10 cellular contexts compared by ENCODE assay signal in genomic region chr4:88672987-88673386, GRCh38. TPM values are rescaled to one million over a fixed set of nuclear protein-coding genes. Genes with fewer than 3 reads are reported as not detected.
DNase-seq lines count a peak whose midpoint lies in the region; ATAC-seq and TF ChIP-seq lines count a peak whose summit lies in the region.
"Had no signal": no experiment of that assay in that cellular context is flagged by ENCODE, and none has a peak within 500 bp of the region (broad histone marks: within the 10 kb centered on the region; RNA-seq: fewer than 3 reads in every experiment).

No MANE protein-coding gene starts in this region.

- intact Hi-C loops in CD4-positive, alpha-beta T cell (cut with DNase I, micrococcal nuclease), result loop anchor here (1.0 to 5.0 kb wide), 2 partner anchors 349 to 351 kb away; no protein-coding TSS in a partner anchor
- intact Hi-C loops in heart right ventricle (cut with DNase I), result no loop called here

- no peaks in the 10 kb centered on the region for H3K4me1 ChIP-seq in heart right ventricle

- 55 to 62% methylated on average over 5 of the region's 5 CpGs for WGBS in heart right ventricle, 2 donors

- H3K27ac ChIP-seq in CD4-positive, alpha-beta T cell (ENCODE audit: low read depth, low read length), result no peak overlapping the region
- no peak overlapping the region for H3K27ac ChIP-seq in heart right ventricle
- H3K27ac ChIP-seq: SJSA1 had no signal

- H3K4me3 ChIP-seq in WI38 (ENCODE audit: low read depth, low read length), result no peak overlapping the region
- H3K4me3 ChIP-seq in heart right ventricle, result no peak overlapping the region
- H3K4me3 ChIP-seq: lung, SJSA1 had no signal

- no peaks in the 10 kb centered on the region for H3K27me3 Mint-ChIP-seq in CD4-positive, alpha-beta T cell

- no peaks in the 10 kb centered on the region for H3K9me3 Mint-ChIP-seq in CD4-positive, alpha-beta T cell

- H3K4me1 Mint-ChIP-seq in CD4-positive, alpha-beta T cell (ENCODE audit: low read depth), result peaks cover 3% of the 10 kb centered on the region

- DNase-seq in CD4-positive, alpha-beta T cell, result peak in 5 of 10 experiments; percentile 1 to 20 (median 10)
- DNase-seq in HT-29 (ENCODE audit: low spot score), result peak; percentile 53
- no peak for DNase-seq in heart right ventricle
- DNase-seq in stimulated activated naive CD8-positive, alpha-beta T cell treated with anti-CD3 and anti-CD28 coated beads, Interleukin-15, Interleukin-2, amounts not matched to agents 100 U/mL and 50 U/mL, for 24 hours, result peak; percentile 14
- DNase-seq in NCI-H128 (lab: John Stamatoyannopoulos, UW; ENCODE audit: unreplicated experiment), result no peak

- peaks cover 0 to 87% (median 38%) of the 10 kb centered on the region in 9 donors for H3K36me3 ChIP-seq in heart right ventricle
- H3K36me3 ChIP-seq: SJSA1 had no signal

- no peak overlapping the region for H3K27ac Mint-ChIP-seq in CD4-positive, alpha-beta T cell

- ATAC-seq in CD4-positive, alpha-beta T cell (ENCODE audit: poor library complexity), result peak; percentile 76
- peak; percentile 58 for ATAC-seq in GM18498 (IDR thresholded peaks at IDR 0.05; ENCODE audit: unreplicated experiment)
- peak in 3 of 8 donors; percentile 31 to 46 (median 43) for ATAC-seq in heart right ventricle
- ATAC-seq in stimulated activated naive CD8-positive, alpha-beta T cell treated with anti-CD3 and anti-CD28 coated beads, Interleukin-15, Interleukin-2, amounts not matched to agents 100 U/mL and 50 U/mL, for 24 hours, result peak; percentile 52
- ATAC-seq in HG03469 (IDR thresholded peaks at IDR 0.05; ENCODE audit: unreplicated experiment), result no peak

- no peak overlapping the region for H3K4me3 Mint-ChIP-seq in CD4-positive, alpha-beta T cell

- TF ChIP-seq CTCF in CD4-positive, alpha-beta T cell (IDR thresholded peaks at IDR 0.05), result peak; percentile 64
- TF ChIP-seq CTCF in WI38 (IDR thresholded peaks at IDR 0.05; ENCODE audit: low read depth, low read length) (peak; percentile 74), heart right ventricle (IDR thresholded peaks at IDR 0.05) (peak in 8 of 9 donors; percentile 36 to 65 (median 52))

- CTCF ChIA-PET in CD4-positive, alpha-beta T cell (lab: Charles Lee), result interaction anchor here (0.6 to 1.5 kb wide), 5 partner anchors 10 to 134 kb away, joined by 3 to 5 read pairs (median 3); no protein-coding TSS in a partner anchor

- H3K9me3 ChIP-seq in CD4-positive, alpha-beta T cell (ENCODE audit: control insufficient read depth, low read length), result no peaks in the 10 kb centered on the region
- H3K9me3 ChIP-seq in heart right ventricle, result no peaks in the 10 kb centered on the region
- H3K9me3 ChIP-seq: SJSA1 had no signal

- no peaks in the 10 kb centered on the region for H3K27me3 ChIP-seq in CD4-positive, alpha-beta T cell (ENCODE audit: control insufficient read depth, insufficient read depth, low read length)
- no peaks in the 10 kb centered on the region for H3K27me3 ChIP-seq in heart right ventricle
- H3K27me3 ChIP-seq: SJSA1 had no signal

- POLR2A ChIA-PET in CD4-positive, alpha-beta T cell (lab: Charles Lee), result interaction anchor here (0.6 kb wide), 1 partner anchor 162 kb away, joined by 4 read pairs; no protein-coding TSS in a partner anchor

- peaks cover 84% of the 10 kb centered on the region for H3K36me3 Mint-ChIP-seq in CD4-positive, alpha-beta T cell (ENCODE audit: low read depth)

RNA-seq across cellular contexts. Expression of gene NAP1L5, which starts 24.6 kb away (rescaled TPM):
- total RNA-seq in CD4-positive, alpha-beta T cell, result 10 to 100 TPM; 17.3 to 17.9 TPM
- total RNA-seq in HT-29 (2014; rRNA removed; shearing (Covaris generic)), result 1.8 and 2.0 TPM in 2 replicates
- 1 to 10 TPM; 2.6 to 7.9 (median 6.1) TPM for total RNA-seq in heart right ventricle
- polyA plus RNA-seq in heart right ventricle, result 1 to 10 TPM; 4.1 to 7.6 TPM

Comparison
In these comparisons a context has a peak if more than half of its experiments do, and no peak if none do; other contexts are left out.
1. DNase-seq: peak in HT-29 (single experiment) and stimulated activated naive CD8-positive, alpha-beta T cell treated with anti-CD3 and anti-CD28 coated beads, Interleukin-15, Interleukin-2, amounts not matched to agents 100 U/mL and 50 U/mL, for 24 hours (single experiment); none in heart right ventricle (0 of 2) and NCI-H128 (single experiment).
2. intact Hi-C loops: an anchor here in CD4-positive, alpha-beta T cell (1.0 to 5.0 kb wide); none called in heart right ventricle.
3. Peak in every context shown above with its lines, with median percentiles within 50 percentile points of each other: CTCF ChIP-seq.